In genomic region chr5:33425334-33425733, GRCh38 we compare ENCODE assay signal across 25 cellular contexts.
"Had no signal": no experiment of that assay in that cellular context is flagged by ENCODE, and none has a peak within 500 bp of the region (broad histone marks: within the 10 kb centered on the region; RNA-seq: fewer than 3 reads in every experiment).

No MANE protein-coding gene starts in this region.

- H3K9ac ChIP-seq: neural progenitor cell, parathyroid adenoma had no signal

- H3K4me3 ChIP-seq: neural progenitor cell, ovary, psoas muscle, right lobe of liver, sigmoid colon, thoracic aorta, thyroid gland, tibial nerve, upper lobe of left lung had no signal

- H3K4me1 ChIP-seq: neural progenitor cell, parathyroid adenoma, psoas muscle, right lobe of liver, thyroid gland, upper lobe of left lung had no signal

- H3K27me3 ChIP-seq: neural progenitor cell, ovary, right lobe of liver, sigmoid colon, thyroid gland, tibial nerve, upper lobe of left lung had no signal

- H3K4me2 ChIP-seq: neural progenitor cell had no signal

- ATAC-seq: naive thymus-derived CD4-positive, alpha-beta T cell; natural killer cell; psoas muscle; right cardiac atrium; right lobe of liver; stimulated activated memory B cell treated with anti-CD40 and anti-IgM and Interleukin-4, amounts not matched to agents 10 μg/mL and 1 μg/mL and 100 μg/mL, for 72 hours; stimulated activated naive CD8-positive, alpha-beta T cell treated with anti-CD3 and anti-CD28 coated beads, Interleukin-15, amount 100 ng/mL, for 72 hours; stimulated activated naive CD8-positive, alpha-beta T cell treated with anti-CD3 and anti-CD28 coated beads, Interleukin-15, Interleukin-2, amounts not matched to agents 100 U/mL and 50 U/mL, for 24 hours had no signal

- DNase-seq: naive thymus-derived CD4-positive, alpha-beta T cell; natural killer cell; occipital lobe; ovary; posterior cingulate gyrus; psoas muscle; right cardiac atrium; right lobe of liver; sigmoid colon; small intestine; stimulated activated CD4-positive, alpha-beta T cell treated with anti-CD3 and anti-CD28 coated beads, Interleukin-1b, Interleukin-23, amount 100 ng/mL, for 48 hours; stimulated activated CD4-positive, alpha-beta T cell treated with anti-CD3 and anti-CD28 coated beads, Interleukin-4, amount 100 ng/mL, for 1 hour; stimulated activated CD4-positive, alpha-beta T cell treated with anti-CD3 and anti-CD28 coated beads, Interleukin-4, amount 100 ng/mL, for 4 hours; stimulated activated CD8-positive, alpha-beta memory T cell treated with anti-CD3 and anti-CD28 coated beads, Interleukin-4, amount 100 ng/mL, for 48 hours; stimulated activated naive CD4-positive, alpha-beta T cell; stimulated activated naive CD8-positive, alpha-beta T cell treated with anti-CD3 and anti-CD28 coated beads, Interleukin-15, amount 100 ng/mL, for 72 hours; stimulated activated naive CD8-positive, alpha-beta T cell treated with anti-CD3 and anti-CD28 coated beads, Interleukin-15, Interleukin-2, amounts not matched to agents 100 U/mL and 50 U/mL, for 24 hours; substantia nigra; thyroid gland; upper lobe of left lung had no signal

- H2AFZ ChIP-seq: neural progenitor cell, parathyroid adenoma had no signal

- H3K36me3 ChIP-seq: neural progenitor cell, ovary, right lobe of liver, sigmoid colon, thoracic aorta, thyroid gland, tibial nerve, upper lobe of left lung had no signal

- H3K9me3 ChIP-seq: ovary, psoas muscle, right lobe of liver, thoracic aorta, thyroid gland, tibial nerve, upper lobe of left lung had no signal

- H3K27ac ChIP-seq: neural progenitor cell, ovary, parathyroid adenoma, psoas muscle, right lobe of liver, sigmoid colon, thoracic aorta, thyroid gland, tibial nerve, upper lobe of left lung had no signal
